10 cellular contexts compared by ENCODE assay signal in the genomic region with DNA sequence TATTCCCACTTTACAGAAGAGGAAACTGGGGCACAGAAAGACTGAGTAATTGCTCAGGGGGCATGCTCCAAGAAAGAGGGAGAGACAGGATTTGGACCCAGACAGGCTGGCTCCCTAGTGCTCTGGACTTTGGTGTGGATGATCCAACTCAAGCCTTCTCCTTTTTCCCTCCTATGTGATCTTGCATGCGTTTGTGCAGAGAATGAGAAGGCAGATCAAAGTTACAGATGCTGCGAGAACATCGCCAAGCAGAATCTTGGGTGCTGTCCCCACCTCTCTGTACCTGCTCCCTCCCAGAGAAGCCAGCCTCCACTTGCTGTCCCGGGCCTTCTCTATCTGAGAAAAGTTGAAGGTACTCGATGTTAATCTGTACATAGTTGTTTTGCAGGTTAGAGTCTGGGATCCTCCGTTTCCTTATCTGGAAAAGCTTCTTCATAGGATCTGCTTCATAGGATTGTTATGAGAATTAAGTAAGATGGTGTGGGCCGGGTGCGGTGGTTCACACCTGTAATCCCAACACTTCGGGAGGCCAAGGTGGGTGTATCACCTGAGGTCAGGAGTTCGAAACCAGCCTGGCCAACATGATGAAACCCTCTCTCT. TPM values are rescaled to one million over a fixed set of nuclear protein-coding genes. Genes with fewer than 3 reads are reported as not detected.
A peak's percentile ranks its signal among the peaks of the same experiment; 100 is the strongest.
DNase-seq lines count a peak whose midpoint lies in the region; ATAC-seq, FAIRE-seq and TF ChIP-seq lines count a peak whose summit lies in the region.
"Had no signal": no experiment of that assay in that cellular context is flagged by ENCODE, and none has a peak within 500 bp of the region (broad histone marks: within the 10 kb centered on the region; RNA-seq: fewer than 3 reads in every experiment).

No MANE protein-coding gene starts in this region.

- DNase-seq in HepG2 (ENCODE audit: low spot score), result no peak
- no peak for DNase-seq in right lobe of liver
- DNase-seq in vagina (ENCODE audit: extremely low spot score in 2 of 2), result no peak
- no peak for DNase-seq in RWPE1 (ENCODE audit: low spot score)
- no peak for DNase-seq in left colon
- DNase-seq: NCI-H2227 treated with DMSO at 0.1 percent for 48 hours had no signal

- no peak overlapping the region for H2AFZ ChIP-seq in HepG2 (ENCODE audit: low read length)

- H3K36me3 ChIP-seq in HepG2 (replicated peaks in 1 of 2; ENCODE audit: control insufficient read depth in 1 of 2, insufficient read depth in 2 of 2, low read length in 2 of 2) (no peaks in the 10 kb centered on the region), right lobe of liver (no peaks in the 10 kb centered on the region), mucosa of stomach (ENCODE audit: control insufficient read depth, insufficient read depth, low read length) (no peaks in the 10 kb centered on the region), vagina (no peaks in the 10 kb centered on the region)

- no peak for TF ChIP-seq RAD21 in HepG2 (CRISPR knock-in tag; IDR thresholded peaks at IDR 0.05)

- intact Hi-C loops in HepG2 (cut with micrococcal nuclease; ENCODE audit: unreplicated experiment), result loop anchor here (10.0 kb wide), 1 partner anchor 554 kb away; no protein-coding TSS in a partner anchor
- intact Hi-C loops in right lobe of liver (cut with DNase I), result no loop called here
- intact Hi-C loops in vagina (cut with DNase I), result no loop called here
- intact Hi-C loops in left colon (cut with DNase I, micrococcal nuclease), result no loop called here

- H3K9ac ChIP-seq in HepG2 (ENCODE audit: insufficient read depth, low read depth, low read length) (no peak overlapping the region), mucosa of stomach (ENCODE audit: low read length) (peak overlapping the region; percentile 83)

- no peak for ATAC-seq in HepG2
- ATAC-seq in right lobe of liver, result no peak
- no peak for ATAC-seq in GM18868 (IDR thresholded peaks at IDR 0.05; ENCODE audit: unreplicated experiment)
- ATAC-seq in left colon, result no peak

- H3K4me2 ChIP-seq in HepG2 (ENCODE audit: low read depth, low read length), result peak overlapping the region; percentile 78

- H3K27me3 ChIP-seq in HepG2 (ENCODE audit: control insufficient read depth in 1 of 2, insufficient read depth in 2 of 2, low read length in 2 of 2) (0 out of 5 replicates have a peak, but pooled peaks cover 0 to 4% of the 10 kb centered on the region in 2 experiments), right lobe of liver (no peaks in the 10 kb centered on the region), mucosa of stomach (ENCODE audit: control insufficient read depth, insufficient read depth, low read length) (peaks cover 12% of the 10 kb centered on the region), vagina (no peaks in the 10 kb centered on the region)

- H3K79me2 ChIP-seq in HepG2 (ENCODE audit: insufficient read depth, low read length), result no peaks in the 10 kb centered on the region

- no peak for FAIRE-seq in HepG2 (lab: Jason Lieb, UNC)

- POLR2A ChIA-PET in HepG2 (lab: Yijun Ruan, JAX), result interaction anchor here (1.4 to 2.4 kb wide), 4 partner anchors 10 to 552 kb away, joined by 3 to 10 read pairs (median 4); partner anchors contain the start of gene LEO1
- POLR2A ChIA-PET in RWPE1 (lab: Yijun Ruan, JAX; ENCODE audit: low non-redundant PET), result interaction anchor here (0.7 to 1.0 kb wide), 2 partner anchors 7 to 11 kb away, joined by 3 read pairs; no protein-coding TSS in a partner anchor

- CTCF ChIA-PET in HepG2 (lab: Yijun Ruan, JAX; ENCODE audit: low intra/inter-chr PET ratio, low total read pairs), result no interaction called here
- CTCF ChIA-PET in RWPE1 (lab: Yijun Ruan, JAX), result no interaction called here

- in situ Hi-C loops in HepG2 (cut with HindIII; ENCODE audit: extremely low pct_ligation_motif_present, low pct_unique_long_range_greater_than_20kb), result no loop called here

- no peaks in the 10 kb centered on the region for H4K20me1 ChIP-seq in HepG2 (ENCODE audit: insufficient read depth, low read length)

- no TSS peak for BruUV-seq in HepG2 (replicated peaks; lab: Mats Ljungman, UMichigan)

- no peak for TF ChIP-seq EP300 in HepG2 (IDR thresholded peaks at IDR 0.05; ENCODE audit: low read depth in 2 of 2, low read length in 2 of 2)
- no peak for TF ChIP-seq EP300 in HepG2 (CRISPR knock-in tag; IDR thresholded peaks at IDR 0.05; ENCODE audit: borderline replicate concordance)

- H3K4me3 ChIP-seq in HepG2 (replicated peaks in 1 of 3; ENCODE audit: insufficient read depth in 1 of 3, low read depth in 2 of 3, low read length in 3 of 3) (peak overlapping the region in 2 of 3 experiments; percentile 66 to 76; a peak in 2 of 6 replicates), right lobe of liver (no peak overlapping the region), mucosa of stomach (ENCODE audit: low read length) (no peak overlapping the region), vagina (peak overlapping the region; percentile 84 to 93)

- peaks cover 66% of the 10 kb centered on the region for H3K4me1 ChIP-seq in HepG2 (ENCODE audit: insufficient read depth, low read length)
- H3K4me1 ChIP-seq in right lobe of liver, result peaks cover 0 to 18% (median 8%) of the 10 kb centered on the region in 4 donors
- H3K4me1 ChIP-seq in mucosa of stomach (ENCODE audit: control insufficient read depth, insufficient read depth, low read length), result peaks cover 19% of the 10 kb centered on the region
- H3K4me1 ChIP-seq in vagina, result peaks cover 20% of the 10 kb centered on the region

- H3K9me3 ChIP-seq in HepG2 (ENCODE audit: low read length) (no peaks in the 10 kb centered on the region), right lobe of liver (no peaks in the 10 kb centered on the region), mucosa of stomach (ENCODE audit: control insufficient read depth, low read length) (no peaks in the 10 kb centered on the region), vagina (no peaks in the 10 kb centered on the region)

- TF ChIP-seq POLR2A in HepG2 (IDR thresholded peaks at IDR 0.05; ENCODE audit: insufficient read depth in 1 of 2, low read depth in 2 of 2, low read length in 2 of 2) (no peak), right lobe of liver (IDR thresholded peaks at IDR 0.05) (no peak), vagina (IDR thresholded peaks at IDR 0.05) (no peak)

- TF ChIP-seq CTCF in HepG2 (CRISPR knock-in tag; IDR thresholded peaks at IDR 0.05) (no peak), right lobe of liver (IDR thresholded peaks at IDR 0.05) (no peak), vagina (IDR thresholded peaks at IDR 0.05) (no peak), RWPE1 (conservative IDR thresholded peaks at IDR 0.05; ENCODE audit: low read depth) (no peak)

- no peak overlapping the region for H3K27ac ChIP-seq in HepG2 (ENCODE audit: extremely low read length, insufficient read depth, low read length)
- no peak overlapping the region for H3K27ac ChIP-seq in right lobe of liver
- peak overlapping the region; percentile 77 for H3K27ac ChIP-seq in angular gyrus (ENCODE audit: low read depth, low read length)
- peak overlapping the region; percentile 95 for H3K27ac ChIP-seq in vagina
- no peak overlapping the region; the same call in 1 of the 2 replicates for H3K27ac ChIP-seq in RWPE1
- H3K27ac ChIP-seq: SK-N-MC had no signal

- WGBS in HepG2 (ENCODE audit: low lambda C conversion rate), result 42% methylated on average over 10 of the region's 10 CpGs
- WGBS in right lobe of liver (ENCODE audit: insufficient coverage, low coverage, low lambda C conversion rate, missing lambda C conversion rate), result 87% methylated on average over 9 of the region's 10 CpGs

TF ChIP-seq in HepG2, 621 proteins besides CTCF, POLR2A, EP300 and RAD21:
- TF ChIP-seq ZNF629 (CRISPR knock-in tag; conservative IDR thresholded peaks at IDR 0.05) (peak; percentile 45; the same call in 1 of the 2 replicates), ZBTB1 (CRISPR knock-in tag; IDR thresholded peaks at IDR 0.05; ENCODE audit: borderline replicate concordance) (no peak)

RNA-seq across cellular contexts. Expression of gene GNB5, which starts 10.2 kb away (rescaled TPM):
- total RNA-seq in HepG2 (2016; rRNA removed; fragmentation: Illumina TruSeq; extraction: Trizol), result 13.7 and 17.1 TPM in 2 replicates
- total RNA-seq in HepG2 (2016; cell fraction: cytosol; rRNA removed; fragmentation: Illumina TruSeq; extraction: Trizol; ENCODE audit: low read depth), result 5.4 and 6.6 TPM in 2 replicates
- 12.6 and 16.2 TPM in 2 replicates for total RNA-seq in HepG2 (2016; cell fraction: insoluble cytoplasmic fraction; rRNA removed; fragmentation: Illumina TruSeq; extraction: Trizol)
- 13.3 and 14.1 TPM in 2 replicates for total RNA-seq in HepG2 (2016; cell fraction: membrane; rRNA removed; fragmentation: Illumina TruSeq; extraction: Trizol)
- total RNA-seq in HepG2 (2016; cell fraction: nucleus; rRNA removed; fragmentation: Illumina TruSeq; extraction: Trizol), result 7.2 and 7.4 TPM in 2 replicates
- polyA plus RNA-seq in HepG2 (2011; rRNA removed), result 14.4 and 19.7 TPM in 2 replicates
- polyA plus RNA-seq in HepG2 (2011; cell fraction: cytosol; rRNA removed), result 17.2 and 23.8 TPM in 2 replicates
- polyA plus RNA-seq in HepG2 (2011; cell fraction: nucleus; rRNA removed), result 14.8 and 18.3 TPM in 2 replicates
- polyA plus RNA-seq in HepG2 (2012), result 21.2 and 28.3 TPM in 2 replicates
- 5.0 and 5.9 TPM in 2 replicates for polyA plus RNA-seq in HepG2 (2016; cell fraction: cytosol; fragmentation: Illumina TruSeq; extraction: Trizol; ENCODE audit: low read depth)
- polyA plus RNA-seq in HepG2 (2016; cell fraction: insoluble cytoplasmic fraction; fragmentation: Illumina TruSeq; extraction: Trizol; ENCODE audit: low read depth), result 15.6 and 16.3 TPM in 2 replicates
- polyA plus RNA-seq in HepG2 (2016; cell fraction: membrane; fragmentation: Illumina TruSeq; extraction: Trizol; ENCODE audit: low read depth), result 9.1 and 9.7 TPM in 2 replicates
- 9.1 and 9.3 TPM in 2 replicates for polyA plus RNA-seq in HepG2 (2016; cell fraction: nucleus; fragmentation: Illumina TruSeq; extraction: Trizol; ENCODE audit: insufficient read depth, low read depth)
- 18.1 and 41.8 TPM in 2 replicates for polyA minus RNA-seq in HepG2 (2011; rRNA and poly(A)+ RNA removed; ENCODE audit: low replicate concordance)
- 13.5 and 18.1 TPM in 2 replicates for polyA minus RNA-seq in HepG2 (2011; cell fraction: cytosol; rRNA and poly(A)+ RNA removed)
- 22.7 and 26.6 TPM in 2 replicates for polyA minus RNA-seq in HepG2 (2011; cell fraction: nucleus; rRNA and poly(A)+ RNA removed)
- total RNA-seq in right lobe of liver, result 10 to 100 TPM; 11.1 to 34.5 (median 16.5) TPM
- total RNA-seq in vagina, result 48.6 TPM
- total RNA-seq in left colon, result 1 to 10 TPM; 5.4 to 9.2 TPM

Comparison
In these comparisons a context has a peak if more than half of its experiments do, and no peak if none do; other contexts are left out.
1. H3K4me3 ChIP-seq: peak in HepG2 (2 of 3) and vagina (2 of 2); none in right lobe of liver (0 of 3) and mucosa of stomach (single experiment).
2. H3K27ac ChIP-seq: peak in angular gyrus (single experiment) and vagina (single experiment); none in HepG2 (single experiment), right lobe of liver (0 of 3) and RWPE1 (single experiment).